16 cellular contexts compared by ENCODE assay signal in the genomic region with DNA sequence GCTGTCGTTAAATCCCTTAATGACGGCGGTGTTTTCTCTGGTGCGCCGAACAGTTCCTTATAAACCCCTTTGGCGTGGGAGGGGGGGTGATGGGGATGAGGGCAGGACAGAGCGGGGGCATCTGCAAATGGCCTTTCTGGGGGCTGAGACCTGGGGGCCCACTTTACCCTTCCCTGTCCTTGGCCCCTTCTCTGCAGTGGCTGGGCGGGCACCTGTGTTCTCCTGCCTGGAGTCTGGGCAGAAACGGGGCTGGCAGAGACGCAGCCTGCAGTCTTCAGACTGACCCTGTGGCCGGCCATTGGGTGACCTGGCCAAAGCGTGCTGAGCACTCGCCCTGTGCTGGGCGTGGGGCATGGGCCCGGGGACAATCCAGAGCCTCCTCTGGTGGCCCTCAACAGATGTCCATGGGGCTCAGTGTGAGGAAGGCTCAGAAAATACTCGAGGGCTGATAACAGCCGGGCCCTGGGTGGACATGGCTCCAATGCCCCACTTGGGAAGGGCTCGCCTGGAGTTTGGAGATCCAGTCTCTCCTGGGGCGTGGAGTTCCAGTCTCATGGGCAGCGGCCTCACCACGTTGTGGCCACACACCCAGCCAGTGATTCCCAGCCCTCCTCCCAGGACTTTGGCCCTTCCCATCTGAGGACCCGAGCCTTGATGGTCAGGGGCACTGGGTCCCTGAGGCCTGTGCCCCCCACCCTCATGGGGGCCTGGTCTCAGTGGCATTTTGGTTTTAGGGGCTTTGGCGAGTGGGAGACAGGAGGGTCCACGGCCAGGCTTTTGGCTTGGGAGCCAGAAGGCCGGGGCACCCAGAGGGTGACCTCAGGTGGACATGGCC. TPM values are rescaled to one million over a fixed set of nuclear protein-coding genes. Genes with fewer than 3 reads are reported as not detected.
"Had no signal": no experiment of that assay in that cellular context is flagged by ENCODE, and none has a peak within 500 bp of the region (broad histone marks: within the 10 kb centered on the region; RNA-seq: fewer than 3 reads in every experiment).

No MANE protein-coding gene starts in this region.

- H3K9me3 Mint-ChIP-seq: activated CD4-positive, alpha-beta memory T cell treated with anti-CD3 and anti-CD28 coated beads, Interleukin-2, amount 10 ng/mL, durations not matched to agents 7 days and 5 days; memory B cell; stimulated activated naive B cell treated with anti-CD40 and anti-IgM and Interleukin-4, amounts not matched to agents 10 μg/mL and 1 μg/mL and 100 μg/mL, for 72 hours had no signal

- H3K4me1 Mint-ChIP-seq: activated CD4-positive, alpha-beta T cell treated with anti-CD3 and anti-CD28 coated beads for 36 hours had no signal

- H3K27ac ChIP-seq: brain microvascular endothelial cell, ovary had no signal

- H3K36me3 ChIP-seq: brain microvascular endothelial cell, esophagus muscularis mucosa, ovary had no signal

- H3K36me3 Mint-ChIP-seq: activated naive CD8-positive, alpha-beta T cell; memory B cell; stimulated activated naive B cell treated with anti-CD40 and anti-IgM and Interleukin-4, amounts not matched to agents 10 μg/mL and 1 μg/mL and 100 μg/mL, for 72 hours had no signal

- H3K27me3 Mint-ChIP-seq: activated CD4-positive, alpha-beta memory T cell treated with anti-CD3 and anti-CD28 coated beads, Interleukin-2, amount 10 ng/mL, durations not matched to agents 7 days and 5 days; activated CD4-positive, alpha-beta T cell treated with anti-CD3 and anti-CD28 coated beads for 36 hours had no signal

- H3K9me3 ChIP-seq: esophagus muscularis mucosa, ovary had no signal

- ATAC-seq: activated CD4-positive, alpha-beta T cell treated with anti-CD3 and anti-CD28 coated beads for 36 hours; left lobe of liver; stimulated activated naive B cell treated with anti-CD40 and anti-IgM and Interleukin-4, amounts not matched to agents 10 μg/mL and 1 μg/mL and 100 μg/mL, for 72 hours had no signal

- DNase-seq: activated CD4-positive, alpha-beta memory T cell treated with anti-CD3 and anti-CD28 coated beads, Interleukin-2, amount 10 ng/mL, durations not matched to agents 7 days and 5 days; activated CD4-positive, alpha-beta T cell treated with anti-CD3 and anti-CD28 coated beads for 36 hours; brain microvascular endothelial cell; small intestine; stimulated activated naive B cell treated with anti-CD40 and anti-IgM and Interleukin-4, amounts not matched to agents 10 μg/mL and 1 μg/mL and 100 μg/mL, for 72 hours; T-helper 9 cell had no signal

- H3K27me3 ChIP-seq: brain microvascular endothelial cell, ovary had no signal

- H3K4me3 ChIP-seq: esophagus muscularis mucosa, ovary had no signal

- H3K4me3 Mint-ChIP-seq: activated CD4-positive, alpha-beta memory T cell treated with anti-CD3 and anti-CD28 coated beads, Interleukin-2, amount 10 ng/mL, durations not matched to agents 7 days and 5 days; activated CD4-positive, alpha-beta T cell treated with anti-CD3 and anti-CD28 coated beads for 36 hours; activated naive CD8-positive, alpha-beta T cell; memory B cell; stimulated activated naive B cell treated with anti-CD40 and anti-IgM and Interleukin-4, amounts not matched to agents 10 μg/mL and 1 μg/mL and 100 μg/mL, for 72 hours had no signal

- H3K27ac Mint-ChIP-seq: activated CD4-positive, alpha-beta memory T cell treated with anti-CD3 and anti-CD28 coated beads, Interleukin-2, amount 10 ng/mL, durations not matched to agents 7 days and 5 days; activated CD4-positive, alpha-beta T cell treated with anti-CD3 and anti-CD28 coated beads for 36 hours; activated naive CD8-positive, alpha-beta T cell; memory B cell; stimulated activated naive B cell treated with anti-CD40 and anti-IgM and Interleukin-4, amounts not matched to agents 10 μg/mL and 1 μg/mL and 100 μg/mL, for 72 hours had no signal

RNA-seq across cellular contexts. Expression of a gene that starts 50.7 kb away (rescaled TPM):
- total RNA-seq: activated CD4-positive, alpha-beta memory T cell treated with anti-CD3 and anti-CD28 coated beads, Interleukin-2, amount 10 ng/mL, durations not matched to agents 7 days and 5 days; activated CD4-positive, alpha-beta T cell treated with anti-CD3 and anti-CD28 coated beads for 36 hours; cerebellum; esophagus muscularis mucosa; fibroblast of villous mesenchyme; left lobe of liver; ovary; renal cortical epithelial cell; subcutaneous adipose tissue; ureter had no signal
